In genomic region chr11:26522912-26523610, GRCh38 we compare ENCODE assay signal across 10 cellular contexts. TPM values are rescaled to one million over a fixed set of nuclear protein-coding genes. Genes with fewer than 3 reads are reported as not detected.
DNase-seq lines count a peak whose midpoint lies in the region; ATAC-seq and TF ChIP-seq lines count a peak whose summit lies in the region.
"Had no signal": no experiment of that assay in that cellular context is flagged by ENCODE, and none has a peak within 500 bp of the region (broad histone marks: within the 10 kb centered on the region; RNA-seq: fewer than 3 reads in every experiment).

No MANE protein-coding gene starts in this region.

- H3F3A ChIP-seq in GM23338 (replicated peaks; ENCODE audit: low read depth): no peaks in the 10 kb centered on the region

- H3K9me3 Mint-ChIP-seq in GM23338: no peaks in the 10 kb centered on the region
- H3K9me3 Mint-ChIP-seq in activated T-helper 1 cell treated with anti-CD3 and anti-CD28 coated beads, Interleukin-12 subunit alpha, Interleukin-12 subunit beta, Interleukin-2, Interleukin-4 antibody, amounts not matched to agents 30 ng/mL and 10 ng/mL and 1 ng/mL, durations not matched to agents 14 hours and 24 hours and 36 hours: no peaks in the 10 kb centered on the region

- no peaks in the 10 kb centered on the region for H3K79me2 ChIP-seq in GM23338 (replicated peaks; ENCODE audit: insufficient read depth)

- H3K9me2 ChIP-seq in GM23338 (ENCODE audit: insufficient read depth): no peaks in the 10 kb centered on the region

- H3K27me3 ChIP-seq in GM23338 (ENCODE audit: insufficient read depth) (peaks cover 31% of the 10 kb centered on the region), NT2/D1 (ENCODE audit: insufficient read depth, insufficient read length) (peaks cover 2% of the 10 kb centered on the region), dorsolateral prefrontal cortex (no peaks in the 10 kb centered on the region)

- ATAC-seq in GM23338: peak; percentile 93
- ATAC-seq in HG02938 (IDR thresholded peaks at IDR 0.05; ENCODE audit: unreplicated experiment): no peak
- ATAC-seq in sciatic nerve: no peak

- H3K4me1 ChIP-seq in GM23338 (ENCODE audit: insufficient read depth): peaks cover 9% of the 10 kb centered on the region
- no peaks in the 10 kb centered on the region for H3K4me1 ChIP-seq in NT2/D1 (ENCODE audit: insufficient read depth, insufficient read length)

- H4K20me1 ChIP-seq in GM23338 (replicated peaks; ENCODE audit: insufficient read depth): no peaks in the 10 kb centered on the region

- H3K4me1 Mint-ChIP-seq in GM23338: peaks cover 10% of the 10 kb centered on the region; the same call in 2 of the 3 replicates
- H3K4me1 Mint-ChIP-seq in activated T-helper 1 cell treated with anti-CD3 and anti-CD28 coated beads, Interleukin-12 subunit alpha, Interleukin-12 subunit beta, Interleukin-2, Interleukin-4 antibody, amounts not matched to agents 30 ng/mL and 10 ng/mL and 1 ng/mL, durations not matched to agents 14 hours and 24 hours and 36 hours (ENCODE audit: low read depth): no peaks in the 10 kb centered on the region

- no peak overlapping the region for H2AFZ ChIP-seq in GM23338

- intact Hi-C loops in sciatic nerve (cut with DNase I): no loop called here
- intact Hi-C loops in activated T-helper 1 cell treated with anti-CD3 and anti-CD28 coated beads, Interleukin-12 subunit alpha, Interleukin-12 subunit beta, Interleukin-2, Interleukin-4 antibody, amounts not matched to agents 30 ng/mL and 10 ng/mL and 1 ng/mL, durations not matched to agents 14 hours and 24 hours and 36 hours (cut with micrococcal nuclease): loop anchor here (10.0 kb wide), 1 partner anchor 962 kb away; no protein-coding TSS in a partner anchor
- intact Hi-C loops in dorsolateral prefrontal cortex (cut with DNase I): no loop called here

- H3K9me3 ChIP-seq in NT2/D1 (ENCODE audit: insufficient read depth, low read length): peaks cover 4% of the 10 kb centered on the region; the same call in 1 of the 2 replicates

- H3K36me3 Mint-ChIP-seq in GM23338 (ENCODE audit: low read depth): no peaks in the 10 kb centered on the region
- no peaks in the 10 kb centered on the region for H3K36me3 Mint-ChIP-seq in activated T-helper 1 cell treated with anti-CD3 and anti-CD28 coated beads, Interleukin-12 subunit alpha, Interleukin-12 subunit beta, Interleukin-2, Interleukin-4 antibody, amounts not matched to agents 30 ng/mL and 10 ng/mL and 1 ng/mL, durations not matched to agents 14 hours and 24 hours and 36 hours (ENCODE audit: low read depth)

- H3K9ac ChIP-seq in NT2/D1 (ENCODE audit: insufficient read length, low read depth): no peak overlapping the region

- H3K4me3 ChIP-seq in GM23338 (peak overlapping the region; percentile 37), NT2/D1 (ENCODE audit: insufficient read length, low read depth) (no peak overlapping the region), foreskin fibroblast (ENCODE audit: low read depth in 1 of 2, low read length in 2 of 2) (no peak overlapping the region), dorsolateral prefrontal cortex (no peak overlapping the region)

- H3K36me3 ChIP-seq in GM23338 (ENCODE audit: insufficient read depth) (no peaks in the 10 kb centered on the region), NT2/D1 (ENCODE audit: insufficient read depth, insufficient read length, low read length) (no peaks in the 10 kb centered on the region)

- peak overlapping the region; percentile 75 for H3K4me3 Mint-ChIP-seq in GM23338
- no peak overlapping the region for H3K4me3 Mint-ChIP-seq in activated T-helper 1 cell treated with anti-CD3 and anti-CD28 coated beads, Interleukin-12 subunit alpha, Interleukin-12 subunit beta, Interleukin-2, Interleukin-4 antibody, amounts not matched to agents 30 ng/mL and 10 ng/mL and 1 ng/mL, durations not matched to agents 14 hours and 24 hours and 36 hours

- peak; percentile 21 for TF ChIP-seq CTCF in AG09319 (IDR thresholded peaks at IDR 0.05; ENCODE audit: low read depth, low read length)
- TF ChIP-seq CTCF in GM23338 (conservative IDR thresholded peaks at IDR 0.05; ENCODE audit: low read depth in 2 of 2): peak; percentile 70 to 81
- peak; percentile 27 for TF ChIP-seq CTCF in foreskin fibroblast (IDR thresholded peaks at IDR 0.05; ENCODE audit: low read depth, low read length)
- TF ChIP-seq CTCF in dorsolateral prefrontal cortex (IDR thresholded peaks at IDR 0.05 in 54 of 56, conservative IDR thresholded peaks at IDR 0.05 in 2 of 56; ENCODE audit: low read depth in 1 of 56, partially characterized antibody in 56 of 56): no peak

- no peak overlapping the region for H3K27ac ChIP-seq in GM23338 (ENCODE audit: low read depth)
- H3K27ac ChIP-seq in dorsolateral prefrontal cortex: no peak overlapping the region

- no peak for DNase-seq in AG09319 (ENCODE audit: extremely low read depth, low read depth)
- DNase-seq in GM23338 (ENCODE audit: low spot score): peak; percentile 90
- peak; percentile 40 for DNase-seq in NT2/D1 (ENCODE audit: low read depth, low spot score)
- peak in 1 of 2 donors; percentile 36 for DNase-seq in foreskin fibroblast
- DNase-seq in sciatic nerve (ENCODE audit: low spot score): no peak
- no peak for DNase-seq in activated T-helper 1 cell treated with anti-CD3 and anti-CD28 coated beads, Interleukin-12 subunit alpha, Interleukin-12 subunit beta, Interleukin-2, Interleukin-4 antibody, amounts not matched to agents 30 ng/mL and 10 ng/mL and 1 ng/mL, durations not matched to agents 14 hours and 24 hours and 36 hours (ENCODE audit: low spot score)
- no peak for DNase-seq in dorsolateral prefrontal cortex

- peak overlapping the region; percentile 34 for H3K4me2 ChIP-seq in GM23338

- H3K27ac Mint-ChIP-seq in GM23338: peak overlapping the region; percentile 87
- H3K27ac Mint-ChIP-seq in activated T-helper 1 cell treated with anti-CD3 and anti-CD28 coated beads, Interleukin-12 subunit alpha, Interleukin-12 subunit beta, Interleukin-2, Interleukin-4 antibody, amounts not matched to agents 30 ng/mL and 10 ng/mL and 1 ng/mL, durations not matched to agents 14 hours and 24 hours and 36 hours: no peak overlapping the region

- peaks cover 9% of the 10 kb centered on the region for H3K27me3 Mint-ChIP-seq in GM23338 (ENCODE audit: insufficient read depth, low read depth, poor library complexity)
- no peaks in the 10 kb centered on the region for H3K27me3 Mint-ChIP-seq in activated T-helper 1 cell treated with anti-CD3 and anti-CD28 coated beads, Interleukin-12 subunit alpha, Interleukin-12 subunit beta, Interleukin-2, Interleukin-4 antibody, amounts not matched to agents 30 ng/mL and 10 ng/mL and 1 ng/mL, durations not matched to agents 14 hours and 24 hours and 36 hours (ENCODE audit: insufficient read depth)

TF ChIP-seq in GM23338, 12 proteins besides CTCF, POLR2A, EP300 and RAD21:
- peak; percentile 93 for TF ChIP-seq NANOG (IDR thresholded peaks at IDR 0.05; ENCODE audit: borderline replicate concordance)
- TF ChIP-seq REST (IDR thresholded peaks at IDR 0.05; ENCODE audit: unreplicated experiment): no peak
- TF ChIP-seq CREB1 (CRISPR knock-in tag; IDR thresholded peaks at IDR 0.05; ENCODE audit: low read depth): 0 out of 2 replicates have a peak, but pooled peaks have one; percentile 31

RNA-seq across cellular contexts. Expression of gene MUC15, which starts 49.0 kb away (rescaled TPM):
- not detected in 2 replicates for total RNA-seq in GM23338 (2014; rRNA removed; shearing (Covaris generic))
- not detected in 2 replicates for polyA plus RNA-seq in GM23338 (2016; fragmentation: Nextera tagmentation; extraction: Ambion mirVana)
- total RNA-seq in sciatic nerve: not detected
- total RNA-seq in activated T-helper 1 cell treated with anti-CD3 and anti-CD28 coated beads, Interleukin-12 subunit alpha, Interleukin-12 subunit beta, Interleukin-2, Interleukin-4 antibody, amounts not matched to agents 30 ng/mL and 10 ng/mL and 1 ng/mL, durations not matched to agents 14 hours and 24 hours and 36 hours: not detected in 2 replicates
- under 1 TPM in 12 of 120 experiments, not detected in 108; 0.14 to 0.60 (median 0.35) TPM for total RNA-seq in dorsolateral prefrontal cortex
- total RNA-seq: activated CD8-positive, alpha-beta memory T cell treated with anti-CD3 and anti-CD28 coated beads for 36 hours; glomerular endothelial cell had no signal

Comparison
In these comparisons a context has a peak if more than half of its experiments do, and no peak if none do; other contexts are left out.
1. DNase-seq: peak in GM23338 (single experiment) and NT2/D1 (single experiment); none in AG09319 (single experiment), sciatic nerve (single experiment), activated T-helper 1 cell treated with anti-CD3 and anti-CD28 coated beads, Interleukin-12 subunit alpha, Interleukin-12 subunit beta, Interleukin-2, Interleukin-4 antibody, amounts not matched to agents 30 ng/mL and 10 ng/mL and 1 ng/mL, durations not matched to agents 14 hours and 24 hours and 36 hours (single experiment) and dorsolateral prefrontal cortex (0 of 10).
2. CTCF ChIP-seq: peak in AG09319 (single experiment), GM23338 (2 of 2) and foreskin fibroblast (single experiment); none in dorsolateral prefrontal cortex (0 of 56).